ENCODE assay signal across 13 cellular contexts in the genomic region with DNA sequence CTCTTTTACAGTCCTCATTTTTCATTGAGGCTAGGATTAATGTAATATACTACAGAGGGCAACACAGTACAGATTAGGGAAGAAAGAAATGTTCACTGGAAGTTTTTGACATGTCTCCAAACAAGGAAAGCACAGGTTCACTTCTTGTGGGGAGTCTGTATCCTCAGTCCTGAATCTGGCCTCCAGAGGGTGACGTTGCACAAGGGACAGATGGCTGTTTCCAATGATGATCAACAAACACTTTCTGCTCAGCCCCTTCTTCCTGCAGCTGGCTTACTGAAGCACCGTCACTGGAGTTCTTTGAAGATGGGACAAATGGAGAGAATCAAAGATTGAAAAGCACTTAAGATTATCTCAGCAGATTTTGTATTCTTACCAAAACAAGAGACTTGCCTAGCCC.
DNase-seq lines count a peak whose midpoint lies in the region; ATAC-seq and TF ChIP-seq lines count a peak whose summit lies in the region.
"Had no signal": no experiment of that assay in that cellular context is flagged by ENCODE, and none has a peak within 500 bp of the region (broad histone marks: within the 10 kb centered on the region; RNA-seq: fewer than 3 reads in every experiment).

No MANE protein-coding gene starts in this region.

- peak overlapping the region; percentile 66 for H3K4me3 Mint-ChIP-seq in activated naive CD4-positive, alpha-beta T cell treated with anti-CD3 and anti-CD28 coated beads for 36 hours
- H3K4me3 Mint-ChIP-seq in activated naive CD8-positive, alpha-beta T cell treated with anti-CD3 and anti-CD28 coated beads, Interleukin-2, amount 10 ng/mL, durations not matched to agents 7 days and 5 days, result peak overlapping the region; percentile 39
- H3K4me3 Mint-ChIP-seq in neural progenitor cell, result no peak overlapping the region

- H3K9me3 Mint-ChIP-seq in activated naive CD4-positive, alpha-beta T cell treated with anti-CD3 and anti-CD28 coated beads for 36 hours, result peaks cover 6% of the 10 kb centered on the region
- H3K9me3 Mint-ChIP-seq in activated naive CD8-positive, alpha-beta T cell treated with anti-CD3 and anti-CD28 coated beads, Interleukin-2, amount 10 ng/mL, durations not matched to agents 7 days and 5 days, result peaks cover 7% of the 10 kb centered on the region
- peaks cover 9% of the 10 kb centered on the region for H3K9me3 Mint-ChIP-seq in neural progenitor cell

- H3K79me2 ChIP-seq in Loucy (ENCODE audit: insufficient read depth, low read length) (no peaks in the 10 kb centered on the region), neural progenitor cell (ENCODE audit: low read depth) (no peaks in the 10 kb centered on the region)

- H3K9me2 ChIP-seq in Loucy (replicated peaks; ENCODE audit: low read depth, low read length), result no peaks in the 10 kb centered on the region

- H3K4me2 ChIP-seq in Loucy (ENCODE audit: low read depth, low read length, poor library complexity, severe bottlenecking) (no peak overlapping the region), neural progenitor cell (no peak overlapping the region)

- peak overlapping the region; percentile 83 for H3K27ac Mint-ChIP-seq in activated naive CD4-positive, alpha-beta T cell treated with anti-CD3 and anti-CD28 coated beads for 36 hours
- peak overlapping the region; percentile 19 for H3K27ac Mint-ChIP-seq in activated naive CD8-positive, alpha-beta T cell treated with anti-CD3 and anti-CD28 coated beads, Interleukin-2, amount 10 ng/mL, durations not matched to agents 7 days and 5 days
- no peak overlapping the region for H3K27ac Mint-ChIP-seq in neural progenitor cell
- H3K27ac Mint-ChIP-seq: IgD-negative memory B cell had no signal

- H3K27me3 ChIP-seq in Loucy (ENCODE audit: insufficient read depth, low read length, poor library complexity, severe bottlenecking) (no peaks in the 10 kb centered on the region), neural progenitor cell (no peaks in the 10 kb centered on the region), colonic mucosa (no peaks in the 10 kb centered on the region)
- H3K27me3 ChIP-seq: adrenal gland, uterus had no signal

- POLR2A ChIA-PET in activated naive CD8-positive, alpha-beta T cell treated with anti-CD3 and anti-CD28 coated beads, Interleukin-2, amount 10 ng/mL, durations not matched to agents 7 days and 5 days (lab: Charles Lee), result no interaction called here

- H3K4me1 ChIP-seq in Loucy (ENCODE audit: insufficient read depth, low read length, poor library complexity, severe bottlenecking), result no peaks in the 10 kb centered on the region
- H3K4me1 ChIP-seq in neural progenitor cell, result no peaks in the 10 kb centered on the region
- no peaks in the 10 kb centered on the region for H3K4me1 ChIP-seq in colonic mucosa
- H3K4me1 ChIP-seq: adrenal gland, uterus had no signal

- H3K4me3 ChIP-seq in Loucy (ENCODE audit: low read length, poor library complexity, severe bottlenecking) (no peak overlapping the region), neural progenitor cell (no peak overlapping the region), coronary artery (no peak overlapping the region), colonic mucosa (no peak overlapping the region)
- H3K4me3 ChIP-seq: adrenal gland, uterus had no signal

- ATAC-seq in activated naive CD8-positive, alpha-beta T cell treated with anti-CD3 and anti-CD28 coated beads, Interleukin-2, amount 10 ng/mL, durations not matched to agents 7 days and 5 days (ENCODE audit: low read depth), result no peak
- ATAC-seq in HG02571 (IDR thresholded peaks at IDR 0.05; ENCODE audit: unreplicated experiment), result no peak

- no peaks in the 10 kb centered on the region for H3K9me3 ChIP-seq in Loucy (ENCODE audit: insufficient read depth, low read depth, low read length)
- peaks cover 3% of the 10 kb centered on the region for H3K9me3 ChIP-seq in neural progenitor cell (ENCODE audit: low read depth)
- H3K9me3 ChIP-seq in colonic mucosa, result no peaks in the 10 kb centered on the region
- H3K9me3 ChIP-seq: adrenal gland, uterus had no signal

- CTCF ChIA-PET in activated naive CD4-positive, alpha-beta T cell treated with anti-CD3 and anti-CD28 coated beads for 36 hours (lab: Charles Lee), result interaction anchor here (0.9 to 1.3 kb wide), 2 partner anchors 10 to 730 kb away, joined by 3 to 4 read pairs; no protein-coding TSS in a partner anchor

- intact Hi-C loops in activated naive CD4-positive, alpha-beta T cell treated with anti-CD3 and anti-CD28 coated beads for 36 hours (cut with micrococcal nuclease), result loop anchor here (5.0 kb wide), 1 partner anchor 45 kb away; no protein-coding TSS in a partner anchor
- intact Hi-C loops in colonic mucosa (cut with DNase I), result no loop called here

- no peaks in the 10 kb centered on the region for H3K36me3 Mint-ChIP-seq in activated naive CD4-positive, alpha-beta T cell treated with anti-CD3 and anti-CD28 coated beads for 36 hours (ENCODE audit: low read depth)
- H3K36me3 Mint-ChIP-seq in activated naive CD8-positive, alpha-beta T cell treated with anti-CD3 and anti-CD28 coated beads, Interleukin-2, amount 10 ng/mL, durations not matched to agents 7 days and 5 days, result peaks cover 7% of the 10 kb centered on the region
- no peaks in the 10 kb centered on the region for H3K36me3 Mint-ChIP-seq in neural progenitor cell
- H3K36me3 Mint-ChIP-seq: IgD-negative memory B cell had no signal

- TF ChIP-seq CTCF in Loucy (conservative IDR thresholded peaks at IDR 0.05; ENCODE audit: low read length), result peak; percentile 71
- TF ChIP-seq CTCF in neural progenitor cell (IDR thresholded peaks at IDR 0.05), result peak; percentile 17
- TF ChIP-seq CTCF in coronary artery (IDR thresholded peaks at IDR 0.05), result no peak
- TF ChIP-seq CTCF in colonic mucosa (IDR thresholded peaks at IDR 0.05), result no peak

- H3F3A ChIP-seq in Loucy (ENCODE audit: low read depth) (no peaks in the 10 kb centered on the region), neural progenitor cell (ENCODE audit: low read depth) (no peaks in the 10 kb centered on the region)

- no peak overlapping the region for H3K27ac ChIP-seq in neural progenitor cell
- H3K27ac ChIP-seq in coronary artery, result no peak overlapping the region
- H3K27ac ChIP-seq in colonic mucosa, result no peak overlapping the region
- H3K27ac ChIP-seq: adrenal gland, uterus had no signal

- H2AFZ ChIP-seq in Loucy (ENCODE audit: low read length) (no peak overlapping the region), neural progenitor cell (replicated peaks) (no peak overlapping the region)

- peak; percentile 57 for DNase-seq in activated naive CD4-positive, alpha-beta T cell treated with anti-CD3 and anti-CD28 coated beads for 36 hours
- no peak for DNase-seq in activated naive CD4-positive, alpha-beta T cell treated with anti-CD3 and anti-CD28 coated beads, Interleukin-2, amount 50 U/mL, for 16 hours
- DNase-seq in activated naive CD8-positive, alpha-beta T cell treated with anti-CD3 and anti-CD28 coated beads, Interleukin-2, amount 10 ng/mL, durations not matched to agents 7 days and 5 days, result no peak
- peak; percentile 2 for DNase-seq in neural progenitor cell (ENCODE audit: low spot score)
- DNase-seq in coronary artery (ENCODE audit: low spot score), result no peak
- DNase-seq in colonic mucosa, result no peak
- DNase-seq: adrenal gland; NCI-H187; NK-92 treated with Interleukin-12 subunit alpha and Interleukin-12 subunit beta, amount 100 ng/mL, for 24 hours; uterus had no signal

- no peaks in the 10 kb centered on the region for H3K27me3 Mint-ChIP-seq in activated naive CD4-positive, alpha-beta T cell treated with anti-CD3 and anti-CD28 coated beads for 36 hours (ENCODE audit: low read depth)
- peaks cover 5% of the 10 kb centered on the region for H3K27me3 Mint-ChIP-seq in activated naive CD8-positive, alpha-beta T cell treated with anti-CD3 and anti-CD28 coated beads, Interleukin-2, amount 10 ng/mL, durations not matched to agents 7 days and 5 days
- H3K27me3 Mint-ChIP-seq in neural progenitor cell (ENCODE audit: insufficient read depth, low read depth), result peaks cover 5% of the 10 kb centered on the region

- no peaks in the 10 kb centered on the region for H4K20me1 ChIP-seq in Loucy (ENCODE audit: insufficient read depth, low read length, poor library complexity, severe bottlenecking)
- H4K20me1 ChIP-seq in neural progenitor cell (ENCODE audit: low read depth), result no peaks in the 10 kb centered on the region

- peaks cover 14% of the 10 kb centered on the region for H3K4me1 Mint-ChIP-seq in activated naive CD4-positive, alpha-beta T cell treated with anti-CD3 and anti-CD28 coated beads for 36 hours (ENCODE audit: low read depth)
- H3K4me1 Mint-ChIP-seq in activated naive CD8-positive, alpha-beta T cell treated with anti-CD3 and anti-CD28 coated beads, Interleukin-2, amount 10 ng/mL, durations not matched to agents 7 days and 5 days, result no peaks in the 10 kb centered on the region
- peaks cover 30% of the 10 kb centered on the region for H3K4me1 Mint-ChIP-seq in neural progenitor cell
- H3K4me1 Mint-ChIP-seq: IgD-negative memory B cell had no signal

- H3K9ac ChIP-seq in Loucy (ENCODE audit: low read depth, low read length, poor library complexity, severe bottlenecking), result no peak overlapping the region
- H3K9ac ChIP-seq in neural progenitor cell, result no peak overlapping the region
- no peak overlapping the region for H3K9ac ChIP-seq in colonic mucosa (ENCODE audit: low read depth in 2 of 2, low read length in 2 of 2)

- H3K36me3 ChIP-seq in Loucy (ENCODE audit: insufficient read depth, low read length) (no peaks in the 10 kb centered on the region), neural progenitor cell (no peaks in the 10 kb centered on the region), colonic mucosa (no peaks in the 10 kb centered on the region)
- H3K36me3 ChIP-seq: adrenal gland, uterus had no signal

Comparison
In these comparisons a context has a peak if more than half of its experiments do, and no peak if none do; other contexts are left out.
1. DNase-seq: peak in activated naive CD4-positive, alpha-beta T cell treated with anti-CD3 and anti-CD28 coated beads for 36 hours (single experiment) and neural progenitor cell (single experiment); none in activated naive CD4-positive, alpha-beta T cell treated with anti-CD3 and anti-CD28 coated beads, Interleukin-2, amount 50 U/mL, for 16 hours (single experiment), activated naive CD8-positive, alpha-beta T cell treated with anti-CD3 and anti-CD28 coated beads, Interleukin-2, amount 10 ng/mL, durations not matched to agents 7 days and 5 days (single experiment), coronary artery (single experiment) and colonic mucosa (single experiment).
2. CTCF ChIP-seq: peak in Loucy (single experiment) and neural progenitor cell (single experiment); none in coronary artery (single experiment) and colonic mucosa (single experiment).